Comparison of ENCODE assay signal across 29 cellular contexts in genomic region chr7:129640400-129640799, GRCh38.
"Had no signal": no experiment of that assay in that cellular context is flagged by ENCODE, and none has a peak within 500 bp of the region (broad histone marks: within the 10 kb centered on the region; RNA-seq: fewer than 3 reads in every experiment).

No MANE protein-coding gene starts in this region.

- H3K9me3 Mint-ChIP-seq: stimulated activated effector memory CD8-positive, alpha-beta T cell treated with anti-CD3 and anti-CD28 coated beads, Interleukin-12 subunit alpha, Interleukin-12 subunit beta, amount 100 ng/mL, for 72 hours; stimulated activated memory B cell treated with anti-CD40 and anti-IgM and Interleukin-4, amounts not matched to agents 10 μg/mL and 1 μg/mL and 100 μg/mL, for 72 hours; stimulated activated naive B cell treated with anti-CD40 and anti-IgM and Interleukin-4, amounts not matched to agents 10 μg/mL and 1 μg/mL and 100 μg/mL, for 72 hours; stimulated activated naive CD8-positive, alpha-beta T cell treated with anti-CD3 and anti-CD28 coated beads, Interleukin-15, amount 100 ng/mL, for 72 hours; stimulated activated naive CD8-positive, alpha-beta T cell treated with anti-CD3 and anti-CD28 coated beads, Interleukin-15, Interleukin-2, amounts not matched to agents 100 ng/mL and 50 ng/mL, for 24 hours; type B pancreatic cell had no signal

- H3K27ac Mint-ChIP-seq: stimulated activated effector memory CD8-positive, alpha-beta T cell treated with anti-CD3 and anti-CD28 coated beads, Interleukin-12 subunit alpha, Interleukin-12 subunit beta, amount 100 ng/mL, for 72 hours; stimulated activated memory B cell treated with anti-CD40 and anti-IgM and Interleukin-4, amounts not matched to agents 10 μg/mL and 1 μg/mL and 100 μg/mL, for 72 hours; stimulated activated naive CD8-positive, alpha-beta T cell treated with anti-CD3 and anti-CD28 coated beads, Interleukin-15, amount 100 ng/mL, for 72 hours; stimulated activated naive CD8-positive, alpha-beta T cell treated with anti-CD3 and anti-CD28 coated beads, Interleukin-15, Interleukin-2, amounts not matched to agents 100 ng/mL and 50 ng/mL, for 24 hours; type B pancreatic cell had no signal

- H3K36me3 ChIP-seq: stomach, suprapubic skin, thoracic aorta, thyroid gland, tibial artery, tibial nerve, transverse colon, upper lobe of left lung, upper lobe of right lung, uterus, vagina had no signal

- ATAC-seq: stimulated activated effector memory CD8-positive, alpha-beta T cell treated with anti-CD3 and anti-CD28 coated beads, Interleukin-12 subunit alpha, Interleukin-12 subunit beta, amount 100 ng/mL, for 72 hours; stimulated activated memory B cell treated with anti-CD40 and anti-IgM and Interleukin-4, amounts not matched to agents 10 μg/mL and 1 μg/mL and 100 μg/mL, for 72 hours; stimulated activated naive B cell treated with anti-CD40 and anti-IgM and Interleukin-4, amounts not matched to agents 10 μg/mL and 1 μg/mL and 100 μg/mL, for 72 hours; stimulated activated naive CD8-positive, alpha-beta T cell treated with anti-CD3 and anti-CD28 coated beads, Interleukin-15, amount 100 ng/mL, for 72 hours; stimulated activated naive CD8-positive, alpha-beta T cell treated with anti-CD3 and anti-CD28 coated beads, Interleukin-15, Interleukin-2, amounts not matched to agents 100 U/mL and 50 U/mL, for 24 hours; upper lobe of right lung had no signal

- H3K27me3 ChIP-seq: stomach, suprapubic skin, testis, thyroid gland, tibial artery, tibial nerve, transverse colon, upper lobe of left lung, upper lobe of right lung, uterus, vagina had no signal

- H3K9me3 ChIP-seq: stomach, suprapubic skin, testis, thoracic aorta, thyroid gland, tibial artery, tibial nerve, transverse colon, upper lobe of left lung, upper lobe of right lung, uterus, vagina had no signal

- DNase-seq: stimulated activated CD4-positive, alpha-beta T cell treated with anti-CD3 and anti-CD28 coated beads, Interleukin-2, amount 100 ng/mL, for 48 hours; stimulated activated CD4-positive, alpha-beta T cell treated with anti-CD3 and anti-CD28 coated beads, Interleukin-4, amount 100 ng/mL, for 1 hour; stimulated activated CD4-positive, alpha-beta T cell treated with anti-CD3 and anti-CD28 coated beads, Interleukin-4, amount 100 ng/mL, for 24 hours; stimulated activated CD4-positive, alpha-beta T cell treated with anti-CD3 and anti-CD28 coated beads, Interleukin-4, amount 100 ng/mL, for 4 hours; stimulated activated CD8-positive, alpha-beta memory T cell treated with anti-CD3 and anti-CD28 coated beads, Interleukin-4, amount 100 ng/mL, for 48 hours; stimulated activated naive B cell treated with anti-CD40 and anti-IgM and Interleukin-4, amounts not matched to agents 10 μg/mL and 1 μg/mL and 100 μg/mL, for 72 hours; stimulated activated naive CD4-positive, alpha-beta T cell; stimulated activated naive CD4-positive, alpha-beta T cell treated with Interleukin-2 at 50 U/mL for 16 hours; stimulated activated naive CD8-positive, alpha-beta T cell treated with anti-CD3 and anti-CD28 coated beads, Interleukin-15, amount 100 ng/mL, for 72 hours; stimulated activated naive CD8-positive, alpha-beta T cell treated with anti-CD3 and anti-CD28 coated beads, Interleukin-15, Interleukin-2, amounts not matched to agents 100 U/mL and 50 U/mL, for 24 hours; stomach; substantia nigra; testis; thyroid gland; tibial artery; transverse colon; trophoblast cell; upper lobe of left lung; upper lobe of right lung; uterus had no signal

- H3K4me1 ChIP-seq: suprapubic skin, thyroid gland, tibial artery, transverse colon, upper lobe of right lung, uterus, vagina had no signal

- H3K36me3 Mint-ChIP-seq: stimulated activated memory B cell treated with anti-CD40 and anti-IgM and Interleukin-4, amounts not matched to agents 10 μg/mL and 1 μg/mL and 100 μg/mL, for 72 hours; type B pancreatic cell had no signal

- H3K27ac ChIP-seq: stomach, suprapubic skin, testis, thoracic aorta, thyroid gland, tibial artery, tibial nerve, transverse colon, upper lobe of left lung, upper lobe of right lung, uterus, vagina had no signal

- H3K4me3 Mint-ChIP-seq: stimulated activated effector memory CD8-positive, alpha-beta T cell treated with anti-CD3 and anti-CD28 coated beads, Interleukin-12 subunit alpha, Interleukin-12 subunit beta, amount 100 ng/mL, for 72 hours; stimulated activated memory B cell treated with anti-CD40 and anti-IgM and Interleukin-4, amounts not matched to agents 10 μg/mL and 1 μg/mL and 100 μg/mL, for 72 hours; stimulated activated naive B cell treated with anti-CD40 and anti-IgM and Interleukin-4, amounts not matched to agents 10 μg/mL and 1 μg/mL and 100 μg/mL, for 72 hours; stimulated activated naive CD8-positive, alpha-beta T cell treated with anti-CD3 and anti-CD28 coated beads, Interleukin-15, amount 100 ng/mL, for 72 hours; stimulated activated naive CD8-positive, alpha-beta T cell treated with anti-CD3 and anti-CD28 coated beads, Interleukin-15, Interleukin-2, amounts not matched to agents 100 ng/mL and 50 ng/mL, for 24 hours; type B pancreatic cell had no signal

- H3K27me3 Mint-ChIP-seq: stimulated activated memory B cell treated with anti-CD40 and anti-IgM and Interleukin-4, amounts not matched to agents 10 μg/mL and 1 μg/mL and 100 μg/mL, for 72 hours; stimulated activated naive B cell treated with anti-CD40 and anti-IgM and Interleukin-4, amounts not matched to agents 10 μg/mL and 1 μg/mL and 100 μg/mL, for 72 hours; stimulated activated naive CD8-positive, alpha-beta T cell treated with anti-CD3 and anti-CD28 coated beads, Interleukin-15, amount 100 ng/mL, for 72 hours; stimulated activated naive CD8-positive, alpha-beta T cell treated with anti-CD3 and anti-CD28 coated beads, Interleukin-15, Interleukin-2, amounts not matched to agents 100 ng/mL and 50 ng/mL, for 24 hours; type B pancreatic cell had no signal

- FAIRE-seq: urothelium cell line had no signal

- H3K4me3 ChIP-seq: stomach, suprapubic skin, testis, thoracic aorta, thyroid gland, tibial artery, tibial nerve, transverse colon, upper lobe of left lung, upper lobe of right lung, uterus, vagina had no signal
